1 cellular context compared by ENCODE assay signal in the genomic region with DNA sequence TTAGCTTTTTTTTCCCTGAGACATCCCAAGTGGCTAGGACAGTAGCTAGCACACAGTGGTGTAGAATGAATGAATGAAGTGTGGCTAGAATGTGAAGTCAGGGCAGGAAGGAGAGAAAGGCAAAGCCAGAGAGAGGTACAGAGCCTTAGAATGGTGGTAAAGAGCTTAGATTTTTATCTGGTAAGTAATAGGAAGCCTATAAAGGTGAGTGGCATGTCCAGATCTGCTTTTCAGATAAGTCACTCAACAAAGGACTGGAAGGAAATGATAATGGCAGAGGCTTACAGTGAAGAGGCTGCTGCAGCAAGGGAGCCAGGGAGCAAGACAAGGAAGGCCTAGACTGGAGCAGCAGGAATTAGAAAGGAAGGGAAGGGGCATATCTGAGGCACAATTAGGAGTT.
TF ChIP-seq lines count a peak whose summit lies in the region.

No MANE protein-coding gene starts in this region.

TF ChIP-seq in H1, 55 proteins besides CTCF, POLR2A, EP300 and RAD21:
- TF ChIP-seq TAF7 (optimal IDR thresholded peaks at IDR 0.05; ENCODE audit: borderline replicate concordance, low read depth, low read length) (no peak), CEBPB (IDR thresholded peaks at IDR 0.05; ENCODE audit: low read depth, low read length) (no peak), POU5F1 (IDR thresholded peaks at IDR 0.05; ENCODE audit: low read depth, low read length) (no peak), TAF1 (IDR thresholded peaks at IDR 0.05; ENCODE audit: low read depth, low read length) (no peak)
